Comparison of ENCODE assay signal across 20 cellular contexts in the genomic region with DNA sequence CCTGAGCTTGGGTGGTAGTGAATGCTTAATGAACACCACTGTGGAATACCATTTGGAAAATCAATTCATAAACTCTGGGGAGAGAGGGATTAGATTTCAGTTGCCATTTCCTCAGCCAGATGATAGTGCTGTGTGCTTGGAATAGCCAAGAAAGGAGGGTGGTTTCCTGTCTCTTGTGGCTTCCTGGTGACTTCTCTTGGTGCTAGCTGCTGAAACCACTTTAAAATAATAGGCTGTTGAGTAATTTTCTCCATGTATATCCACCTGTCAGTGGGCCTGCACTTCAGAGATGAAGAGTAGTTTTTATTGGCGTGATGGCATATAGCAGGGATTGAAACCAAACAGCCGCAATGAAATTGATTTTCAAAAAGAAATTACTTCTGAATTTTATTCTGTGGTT. TPM values are rescaled to one million over a fixed set of nuclear protein-coding genes. Genes with fewer than 3 reads are reported as not detected.
"Had no signal": no experiment of that assay in that cellular context is flagged by ENCODE, and none has a peak within 500 bp of the region (broad histone marks: within the 10 kb centered on the region; RNA-seq: fewer than 3 reads in every experiment).

No MANE protein-coding gene starts in this region.

- H3K27me3 ChIP-seq: body of pancreas, esophagus squamous epithelium, sigmoid colon, tibial artery had no signal

- H3K9me3 Mint-ChIP-seq: activated CD4-positive, alpha-beta T cell treated with anti-CD3 and anti-CD28 coated beads, Interleukin-2, amount 10 ng/mL, durations not matched to agents 7 days and 5 days; activated naive CD4-positive, alpha-beta T cell treated with anti-CD3 and anti-CD28 coated beads, Interleukin-2, amount 10 ng/mL, durations not matched to agents 7 days and 5 days had no signal

- H3K27ac ChIP-seq: body of pancreas, esophagus squamous epithelium, left ventricle myocardium inferior, sigmoid colon, tibial artery had no signal

- H3K36me3 Mint-ChIP-seq: immature natural killer cell had no signal

- H3K27ac Mint-ChIP-seq: activated CD4-positive, alpha-beta T cell treated with anti-CD3 and anti-CD28 coated beads, Interleukin-2, amount 10 ng/mL, durations not matched to agents 7 days and 5 days; activated naive CD4-positive, alpha-beta T cell treated with anti-CD3 and anti-CD28 coated beads, Interleukin-2, amount 10 ng/mL, durations not matched to agents 7 days and 5 days; activated T-helper 1 cell treated with anti-CD3 and anti-CD28 coated beads, Interleukin-12 subunit alpha, Interleukin-12 subunit beta, Interleukin-2, Interleukin-4 antibody, amounts not matched to agents 30 ng/mL and 10 ng/mL and 1 ng/mL, durations not matched to agents 14 hours and 24 hours and 36 hours; immature natural killer cell; nephron progenitor cell had no signal

- H3K4me3 Mint-ChIP-seq: activated CD4-positive, alpha-beta T cell treated with anti-CD3 and anti-CD28 coated beads, Interleukin-2, amount 10 ng/mL, durations not matched to agents 7 days and 5 days; activated naive CD4-positive, alpha-beta T cell treated with anti-CD3 and anti-CD28 coated beads, Interleukin-2, amount 10 ng/mL, durations not matched to agents 7 days and 5 days; activated T-helper 1 cell treated with anti-CD3 and anti-CD28 coated beads, Interleukin-12 subunit alpha, Interleukin-12 subunit beta, Interleukin-2, Interleukin-4 antibody, amounts not matched to agents 30 ng/mL and 10 ng/mL and 1 ng/mL, durations not matched to agents 14 hours and 24 hours and 36 hours; immature natural killer cell; nephron progenitor cell had no signal

- H3K36me3 ChIP-seq: esophagus squamous epithelium, left ventricle myocardium inferior, sigmoid colon, tibial artery had no signal

- ATAC-seq: body of pancreas had no signal

- H3K4me1 Mint-ChIP-seq: immature natural killer cell, nephron progenitor cell had no signal

- DNase-seq: activated CD4-positive, alpha-beta T cell treated with anti-CD3 and anti-CD28 coated beads, Interleukin-2, amount 10 ng/mL, durations not matched to agents 7 days and 5 days; activated naive CD4-positive, alpha-beta T cell treated with anti-CD3 and anti-CD28 coated beads, Interleukin-2, amount 10 ng/mL, durations not matched to agents 7 days and 5 days; activated T-cell treated with anti-CD3 and anti-CD28 coated beads for 4 hours; amygdala; body of pancreas; dermis blood vessel endothelial cell; effector memory CD4-positive, alpha-beta T cell; esophagus squamous epithelium; immature natural killer cell; kidney glomerular epithelial cell; left ventricle myocardium inferior; nephron progenitor cell; nucleus accumbens; posterior cingulate gyrus; sigmoid colon; stimulated activated naive CD4-positive, alpha-beta T cell; substantia nigra; T-helper 1 cell; tibial artery had no signal

- H3K9me3 ChIP-seq: body of pancreas, esophagus squamous epithelium, left ventricle myocardium inferior, sigmoid colon had no signal

- H3K4me1 ChIP-seq: body of pancreas, esophagus squamous epithelium, left ventricle myocardium inferior, sigmoid colon, tibial artery had no signal

- H3K27me3 Mint-ChIP-seq: activated naive CD4-positive, alpha-beta T cell treated with anti-CD3 and anti-CD28 coated beads, Interleukin-2, amount 10 ng/mL, durations not matched to agents 7 days and 5 days had no signal

- H3K4me3 ChIP-seq: body of pancreas, esophagus squamous epithelium, left ventricle myocardium inferior, sigmoid colon, tibial artery had no signal

RNA-seq across cellular contexts. Expression of gene EDA, which starts 11.8 kb away (rescaled TPM):
- polyA plus RNA-seq: immature natural killer cell had no signal
